In the genomic region with DNA sequence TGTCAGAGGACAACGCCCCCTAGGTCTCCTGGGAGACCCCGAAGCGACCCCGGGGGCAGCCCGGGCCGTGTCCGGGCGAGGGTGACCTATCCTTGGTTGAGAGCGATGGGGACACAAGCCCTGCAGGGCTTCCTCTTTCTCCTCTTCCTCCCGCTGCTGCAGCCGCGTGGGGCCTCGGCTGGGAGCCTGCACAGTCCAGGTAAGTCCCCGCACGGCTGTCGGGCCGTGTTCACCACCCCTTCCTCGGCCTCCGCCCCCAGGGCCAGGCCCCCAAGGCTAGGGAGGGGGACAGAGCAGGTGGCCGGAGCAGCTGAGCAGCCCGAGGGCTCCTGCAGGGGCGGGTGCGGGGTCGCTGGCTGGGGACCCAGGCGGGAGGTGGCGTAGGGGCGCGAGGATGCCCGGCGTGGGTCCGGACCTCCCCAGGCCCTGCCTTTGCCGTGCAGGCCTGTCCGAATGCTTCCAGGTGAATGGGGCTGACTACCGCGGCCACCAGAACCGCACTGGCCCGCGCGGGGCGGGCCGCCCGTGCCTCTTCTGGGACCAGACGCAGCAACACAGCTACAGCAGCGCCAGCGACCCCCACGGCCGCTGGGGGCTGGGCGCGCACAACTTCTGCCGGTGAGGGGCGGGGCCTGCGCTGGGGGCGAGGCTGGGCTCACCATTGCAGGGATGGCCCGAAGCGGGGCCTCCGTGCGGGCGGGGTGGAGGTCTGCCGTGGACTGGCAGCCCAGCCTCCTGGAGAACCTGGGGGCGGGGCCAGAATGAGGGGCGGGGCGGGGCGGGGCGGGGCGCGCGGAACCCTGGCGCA, we compare ENCODE assay signal across 1 cellular context.
TF ChIP-seq lines count a peak whose summit lies in the region.

No MANE protein-coding gene starts in this region.

TF ChIP-seq in HepG2, 621 proteins besides CTCF, POLR2A, EP300 and RAD21 (continued from another document and continues in another):
- TF ChIP-seq, protein P1, sequence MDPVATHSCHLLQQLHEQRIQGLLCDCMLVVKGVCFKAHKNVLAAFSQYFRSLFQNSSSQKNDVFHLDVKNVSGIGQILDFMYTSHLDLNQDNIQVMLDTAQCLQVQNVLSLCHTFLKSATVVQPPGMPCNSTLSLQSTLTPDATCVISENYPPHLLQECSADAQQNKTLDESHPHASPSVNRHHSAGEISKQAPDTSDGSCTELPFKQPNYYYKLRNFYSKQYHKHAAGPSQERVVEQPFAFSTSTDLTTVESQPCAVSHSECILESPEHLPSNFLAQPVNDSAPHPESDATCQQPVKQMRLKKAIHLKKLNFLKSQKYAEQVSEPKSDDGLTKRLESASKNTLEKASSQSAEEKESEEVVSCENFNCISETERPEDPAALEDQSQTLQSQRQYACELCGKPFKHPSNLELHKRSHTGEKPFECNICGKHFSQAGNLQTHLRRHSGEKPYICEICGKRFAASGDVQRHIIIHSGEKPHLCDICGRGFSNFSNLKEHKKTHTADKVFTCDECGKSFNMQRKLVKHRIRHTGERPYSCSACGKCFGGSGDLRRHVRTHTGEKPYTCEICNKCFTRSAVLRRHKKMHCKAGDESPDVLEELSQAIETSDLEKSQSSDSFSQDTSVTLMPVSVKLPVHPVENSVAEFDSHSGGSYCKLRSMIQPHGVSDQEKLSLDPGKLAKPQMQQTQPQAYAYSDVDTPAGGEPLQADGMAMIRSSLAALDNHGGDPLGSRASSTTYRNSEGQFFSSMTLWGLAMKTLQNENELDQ (CRISPR knock-in tag; IDR thresholded peaks at IDR 0.05; ENCODE audit: borderline replicate concordance), result no peak
- TF ChIP-seq ZKSCAN1 (IDR thresholded peaks at IDR 0.05; ENCODE audit: low read length) (no peak), ARNT2 (CRISPR knock-in tag; IDR thresholded peaks at IDR 0.05; ENCODE audit: low read depth) (no peak), MIER3 (CRISPR knock-in tag; IDR thresholded peaks at IDR 0.05; ENCODE audit: borderline replicate concordance) (no peak), NFE2 (CRISPR knock-in tag; IDR thresholded peaks at IDR 0.05) (no peak), SCMH1 (CRISPR knock-in tag; IDR thresholded peaks at IDR 0.05; ENCODE audit: borderline replicate concordance) (no peak), NCOA5 (CRISPR knock-in tag; IDR thresholded peaks at IDR 0.05) (no peak), SP1 (IDR thresholded peaks at IDR 0.05) (no peak), SP1 (CRISPR knock-in tag; IDR thresholded peaks at IDR 0.05) (peak; percentile 68; the same call in 1 of the 2 replicates), ETV5 (CRISPR knock-in tag; IDR thresholded peaks at IDR 0.05; ENCODE audit: borderline replicate concordance) (no peak)
- TF ChIP-seq, protein P2, sequence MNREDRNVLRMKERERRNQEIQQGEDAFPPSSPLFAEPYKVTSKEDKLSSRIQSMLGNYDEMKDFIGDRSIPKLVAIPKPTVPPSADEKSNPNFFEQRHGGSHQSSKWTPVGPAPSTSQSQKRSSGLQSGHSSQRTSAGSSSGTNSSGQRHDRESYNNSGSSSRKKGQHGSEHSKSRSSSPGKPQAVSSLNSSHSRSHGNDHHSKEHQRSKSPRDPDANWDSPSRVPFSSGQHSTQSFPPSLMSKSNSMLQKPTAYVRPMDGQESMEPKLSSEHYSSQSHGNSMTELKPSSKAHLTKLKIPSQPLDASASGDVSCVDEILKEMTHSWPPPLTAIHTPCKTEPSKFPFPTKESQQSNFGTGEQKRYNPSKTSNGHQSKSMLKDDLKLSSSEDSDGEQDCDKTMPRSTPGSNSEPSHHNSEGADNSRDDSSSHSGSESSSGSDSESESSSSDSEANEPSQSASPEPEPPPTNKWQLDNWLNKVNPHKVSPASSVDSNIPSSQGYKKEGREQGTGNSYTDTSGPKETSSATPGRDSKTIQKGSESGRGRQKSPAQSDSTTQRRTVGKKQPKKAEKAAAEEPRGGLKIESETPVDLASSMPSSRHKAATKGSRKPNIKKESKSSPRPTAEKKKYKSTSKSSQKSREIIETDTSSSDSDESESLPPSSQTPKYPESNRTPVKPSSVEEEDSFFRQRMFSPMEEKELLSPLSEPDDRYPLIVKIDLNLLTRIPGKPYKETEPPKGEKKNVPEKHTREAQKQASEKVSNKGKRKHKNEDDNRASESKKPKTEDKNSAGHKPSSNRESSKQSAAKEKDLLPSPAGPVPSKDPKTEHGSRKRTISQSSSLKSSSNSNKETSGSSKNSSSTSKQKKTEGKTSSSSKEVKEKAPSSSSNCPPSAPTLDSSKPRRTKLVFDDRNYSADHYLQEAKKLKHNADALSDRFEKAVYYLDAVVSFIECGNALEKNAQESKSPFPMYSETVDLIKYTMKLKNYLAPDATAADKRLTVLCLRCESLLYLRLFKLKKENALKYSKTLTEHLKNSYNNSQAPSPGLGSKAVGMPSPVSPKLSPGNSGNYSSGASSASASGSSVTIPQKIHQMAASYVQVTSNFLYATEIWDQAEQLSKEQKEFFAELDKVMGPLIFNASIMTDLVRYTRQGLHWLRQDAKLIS (CRISPR knock-in tag; IDR thresholded peaks at IDR 0.05), result no peak
- TF ChIP-seq, protein P3, sequence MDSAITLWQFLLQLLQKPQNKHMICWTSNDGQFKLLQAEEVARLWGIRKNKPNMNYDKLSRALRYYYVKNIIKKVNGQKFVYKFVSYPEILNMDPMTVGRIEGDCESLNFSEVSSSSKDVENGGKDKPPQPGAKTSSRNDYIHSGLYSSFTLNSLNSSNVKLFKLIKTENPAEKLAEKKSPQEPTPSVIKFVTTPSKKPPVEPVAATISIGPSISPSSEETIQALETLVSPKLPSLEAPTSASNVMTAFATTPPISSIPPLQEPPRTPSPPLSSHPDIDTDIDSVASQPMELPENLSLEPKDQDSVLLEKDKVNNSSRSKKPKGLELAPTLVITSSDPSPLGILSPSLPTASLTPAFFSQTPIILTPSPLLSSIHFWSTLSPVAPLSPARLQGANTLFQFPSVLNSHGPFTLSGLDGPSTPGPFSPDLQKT (CRISPR knock-in tag; IDR thresholded peaks at IDR 0.05; ENCODE audit: borderline replicate concordance), result no peak
- TF ChIP-seq, protein P4, sequence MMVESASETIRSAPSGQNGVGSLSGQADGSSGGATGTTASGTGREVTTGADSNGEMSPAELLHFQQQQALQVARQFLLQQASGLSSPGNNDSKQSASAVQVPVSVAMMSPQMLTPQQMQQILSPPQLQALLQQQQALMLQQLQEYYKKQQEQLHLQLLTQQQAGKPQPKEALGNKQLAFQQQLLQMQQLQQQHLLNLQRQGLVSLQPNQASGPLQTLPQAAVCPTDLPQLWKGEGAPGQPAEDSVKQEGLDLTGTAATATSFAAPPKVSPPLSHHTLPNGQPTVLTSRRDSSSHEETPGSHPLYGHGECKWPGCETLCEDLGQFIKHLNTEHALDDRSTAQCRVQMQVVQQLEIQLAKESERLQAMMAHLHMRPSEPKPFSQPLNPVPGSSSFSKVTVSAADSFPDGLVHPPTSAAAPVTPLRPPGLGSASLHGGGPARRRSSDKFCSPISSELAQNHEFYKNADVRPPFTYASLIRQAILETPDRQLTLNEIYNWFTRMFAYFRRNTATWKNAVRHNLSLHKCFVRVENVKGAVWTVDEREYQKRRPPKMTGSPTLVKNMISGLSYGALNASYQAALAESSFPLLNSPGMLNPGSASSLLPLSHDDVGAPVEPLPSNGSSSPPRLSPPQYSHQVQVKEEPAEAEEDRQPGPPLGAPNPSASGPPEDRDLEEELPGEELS (CRISPR knock-in tag; IDR thresholded peaks at IDR 0.05), result no peak
- TF ChIP-seq, protein P5, sequence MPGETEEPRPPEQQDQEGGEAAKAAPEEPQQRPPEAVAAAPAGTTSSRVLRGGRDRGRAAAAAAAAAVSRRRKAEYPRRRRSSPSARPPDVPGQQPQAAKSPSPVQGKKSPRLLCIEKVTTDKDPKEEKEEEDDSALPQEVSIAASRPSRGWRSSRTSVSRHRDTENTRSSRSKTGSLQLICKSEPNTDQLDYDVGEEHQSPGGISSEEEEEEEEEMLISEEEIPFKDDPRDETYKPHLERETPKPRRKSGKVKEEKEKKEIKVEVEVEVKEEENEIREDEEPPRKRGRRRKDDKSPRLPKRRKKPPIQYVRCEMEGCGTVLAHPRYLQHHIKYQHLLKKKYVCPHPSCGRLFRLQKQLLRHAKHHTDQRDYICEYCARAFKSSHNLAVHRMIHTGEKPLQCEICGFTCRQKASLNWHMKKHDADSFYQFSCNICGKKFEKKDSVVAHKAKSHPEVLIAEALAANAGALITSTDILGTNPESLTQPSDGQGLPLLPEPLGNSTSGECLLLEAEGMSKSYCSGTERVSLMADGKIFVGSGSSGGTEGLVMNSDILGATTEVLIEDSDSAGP (CRISPR knock-in tag; IDR thresholded peaks at IDR 0.05; ENCODE audit: borderline replicate concordance), result 0 out of 2 replicates have a peak, but pooled peaks have one; percentile 15
- TF ChIP-seq, protein P6, sequence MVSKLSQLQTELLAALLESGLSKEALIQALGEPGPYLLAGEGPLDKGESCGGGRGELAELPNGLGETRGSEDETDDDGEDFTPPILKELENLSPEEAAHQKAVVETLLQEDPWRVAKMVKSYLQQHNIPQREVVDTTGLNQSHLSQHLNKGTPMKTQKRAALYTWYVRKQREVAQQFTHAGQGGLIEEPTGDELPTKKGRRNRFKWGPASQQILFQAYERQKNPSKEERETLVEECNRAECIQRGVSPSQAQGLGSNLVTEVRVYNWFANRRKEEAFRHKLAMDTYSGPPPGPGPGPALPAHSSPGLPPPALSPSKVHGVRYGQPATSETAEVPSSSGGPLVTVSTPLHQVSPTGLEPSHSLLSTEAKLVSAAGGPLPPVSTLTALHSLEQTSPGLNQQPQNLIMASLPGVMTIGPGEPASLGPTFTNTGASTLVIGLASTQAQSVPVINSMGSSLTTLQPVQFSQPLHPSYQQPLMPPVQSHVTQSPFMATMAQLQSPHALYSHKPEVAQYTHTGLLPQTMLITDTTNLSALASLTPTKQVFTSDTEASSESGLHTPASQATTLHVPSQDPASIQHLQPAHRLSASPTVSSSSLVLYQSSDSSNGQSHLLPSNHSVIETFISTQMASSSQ (IDR thresholded peaks at IDR 0.05; ENCODE audit: low read depth), result no peak
- TF ChIP-seq, protein P6 (CRISPR knock-in tag; IDR thresholded peaks at IDR 0.05; ENCODE audit: borderline replicate concordance), result no peak
- TF ChIP-seq, protein P7, sequence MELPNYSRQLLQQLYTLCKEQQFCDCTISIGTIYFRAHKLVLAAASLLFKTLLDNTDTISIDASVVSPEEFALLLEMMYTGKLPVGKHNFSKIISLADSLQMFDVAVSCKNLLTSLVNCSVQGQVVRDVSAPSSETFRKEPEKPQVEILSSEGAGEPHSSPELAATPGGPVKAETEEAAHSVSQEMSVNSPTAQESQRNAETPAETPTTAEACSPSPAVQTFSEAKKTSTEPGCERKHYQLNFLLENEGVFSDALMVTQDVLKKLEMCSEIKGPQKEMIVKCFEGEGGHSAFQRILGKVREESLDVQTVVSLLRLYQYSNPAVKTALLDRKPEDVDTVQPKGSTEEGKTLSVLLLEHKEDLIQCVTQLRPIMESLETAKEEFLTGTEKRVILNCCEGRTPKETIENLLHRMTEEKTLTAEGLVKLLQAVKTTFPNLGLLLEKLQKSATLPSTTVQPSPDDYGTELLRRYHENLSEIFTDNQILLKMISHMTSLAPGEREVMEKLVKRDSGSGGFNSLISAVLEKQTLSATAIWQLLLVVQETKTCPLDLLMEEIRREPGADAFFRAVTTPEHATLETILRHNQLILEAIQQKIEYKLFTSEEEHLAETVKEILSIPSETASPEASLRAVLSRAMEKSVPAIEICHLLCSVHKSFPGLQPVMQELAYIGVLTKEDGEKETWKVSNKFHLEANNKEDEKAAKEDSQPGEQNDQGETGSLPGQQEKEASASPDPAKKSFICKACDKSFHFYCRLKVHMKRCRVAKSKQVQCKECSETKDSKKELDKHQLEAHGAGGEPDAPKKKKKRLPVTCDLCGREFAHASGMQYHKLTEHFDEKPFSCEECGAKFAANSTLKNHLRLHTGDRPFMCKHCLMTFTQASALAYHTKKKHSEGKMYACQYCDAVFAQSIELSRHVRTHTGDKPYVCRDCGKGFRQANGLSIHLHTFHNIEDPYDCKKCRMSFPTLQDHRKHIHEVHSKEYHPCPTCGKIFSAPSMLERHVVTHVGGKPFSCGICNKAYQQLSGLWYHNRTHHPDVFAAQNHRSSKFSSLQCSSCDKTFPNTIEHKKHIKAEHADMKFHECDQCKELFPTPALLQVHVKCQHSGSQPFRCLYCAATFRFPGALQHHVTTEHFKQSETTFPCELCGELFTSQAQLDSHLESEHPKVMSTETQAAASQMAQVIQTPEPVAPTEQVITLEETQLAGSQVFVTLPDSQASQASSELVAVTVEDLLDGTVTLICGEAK (IDR thresholded peaks at IDR 0.05), result no peak
- TF ChIP-seq, protein P7 (CRISPR knock-in tag; IDR thresholded peaks at IDR 0.05), result peak; percentile 18; the same call in 1 of the 2 replicates
